ENCODE assay signal across 18 cellular contexts in the genomic region with DNA sequence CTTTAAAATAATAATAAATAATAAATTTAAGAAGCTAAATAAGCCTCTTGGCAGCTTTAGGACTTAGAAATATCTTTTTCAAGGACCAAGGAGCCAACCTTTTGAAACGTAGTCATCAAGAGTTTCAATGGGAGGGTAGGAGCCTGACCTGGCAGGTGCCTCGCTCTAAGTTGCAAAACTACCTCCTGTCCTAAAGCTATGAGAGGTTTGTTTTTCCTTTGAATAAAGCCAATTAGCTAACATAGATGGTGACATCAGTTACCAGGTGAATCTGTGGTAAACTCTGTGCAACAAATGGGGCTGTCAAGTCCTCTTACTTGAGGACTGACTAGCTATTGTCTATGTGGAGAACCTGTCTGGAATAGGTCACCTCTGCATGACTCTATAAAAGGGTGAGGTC. TPM values are rescaled to one million over a fixed set of nuclear protein-coding genes. Genes with fewer than 3 reads are reported as not detected.
DNase-seq lines count a peak whose midpoint lies in the region; FAIRE-seq and TF ChIP-seq lines count a peak whose summit lies in the region.
"Had no signal": no experiment of that assay in that cellular context is flagged by ENCODE, and none has a peak within 500 bp of the region (broad histone marks: within the 10 kb centered on the region; RNA-seq: fewer than 3 reads in every experiment).

No MANE protein-coding gene starts in this region.

- H3K9me3 Mint-ChIP-seq in MCF 10A (ENCODE audit: unreplicated experiment) = no peaks in the 10 kb centered on the region
- no peaks in the 10 kb centered on the region for H3K9me3 Mint-ChIP-seq in T-helper 2 cell treated with Interferon-gamma antibody and Interleukin-4, amounts not matched to agents 5 μg/mL and 100 μg/mL, for 36 hours

- H3K4me3 ChIP-seq in breast epithelium (no peak overlapping the region), esophagus squamous epithelium (no peak overlapping the region)
- H3K4me3 ChIP-seq: SJCRH30 had no signal

- BruUV-seq in MCF 10A (replicated peaks; lab: Mats Ljungman, UMichigan) = no TSS peak

- POLR2A ChIA-PET in MCF 10A (lab: Yijun Ruan, JAX) = interaction anchor here (0.6 to 0.9 kb wide), 3 partner anchors 54 to 1431 kb away, joined by 3 to 7 read pairs (median 4); no protein-coding TSS in a partner anchor

- H3K36me3 Mint-ChIP-seq in MCF 10A (ENCODE audit: insufficient read depth, unreplicated experiment) = peaks cover 7% of the 10 kb centered on the region
- H3K36me3 Mint-ChIP-seq in T-helper 2 cell treated with Interferon-gamma antibody and Interleukin-4, amounts not matched to agents 5 μg/mL and 100 μg/mL, for 36 hours (ENCODE audit: low read depth) = peaks cover 3% of the 10 kb centered on the region
- H3K36me3 Mint-ChIP-seq: CD4-positive, CD25-positive, alpha-beta regulatory T cell had no signal

- peak overlapping the region; percentile 46 for H3K27ac Mint-ChIP-seq in MCF 10A (ENCODE audit: low read depth, unreplicated experiment)
- no peak overlapping the region for H3K27ac Mint-ChIP-seq in T-helper 2 cell treated with Interferon-gamma antibody and Interleukin-4, amounts not matched to agents 5 μg/mL and 100 μg/mL, for 36 hours
- H3K27ac Mint-ChIP-seq: CD4-positive, CD25-positive, alpha-beta regulatory T cell had no signal

- CTCF ChIA-PET in MCF 10A (lab: Yijun Ruan, JAX) = interaction anchor here (0.6 to 0.8 kb wide), 2 partner anchors 146 to 614 kb away, joined by 3 to 4 read pairs; no protein-coding TSS in a partner anchor

- no peaks in the 10 kb centered on the region for H3K27me3 ChIP-seq in breast epithelium
- no peaks in the 10 kb centered on the region for H3K27me3 ChIP-seq in esophagus squamous epithelium
- H3K27me3 ChIP-seq: SJCRH30 had no signal

- TF ChIP-seq POLR2A in breast epithelium (IDR thresholded peaks at IDR 0.05) (no peak), esophagus squamous epithelium (IDR thresholded peaks at IDR 0.05) (no peak), H54 (IDR thresholded peaks at IDR 0.05; ENCODE audit: low read depth, low read length) (no peak)

- WGBS in esophagus squamous epithelium, 2 donors = 52 to 75% methylated on average over 1 to 2 of the region's 2 CpGs

- H3K4me3 Mint-ChIP-seq in MCF 10A (ENCODE audit: unreplicated experiment) = no peak overlapping the region
- no peak overlapping the region for H3K4me3 Mint-ChIP-seq in T-helper 2 cell treated with Interferon-gamma antibody and Interleukin-4, amounts not matched to agents 5 μg/mL and 100 μg/mL, for 36 hours
- H3K4me3 Mint-ChIP-seq: CD4-positive, CD25-positive, alpha-beta regulatory T cell had no signal

- no peaks in the 10 kb centered on the region for H3K4me1 ChIP-seq in breast epithelium
- H3K4me1 ChIP-seq in esophagus squamous epithelium = peaks cover 0 to 60% (median 16%) of the 10 kb centered on the region in 3 donors
- H3K4me1 ChIP-seq: Caco-2, SJCRH30 had no signal

- H3K9me3 ChIP-seq in breast epithelium (no peaks in the 10 kb centered on the region), esophagus squamous epithelium (no peaks in the 10 kb centered on the region)
- H3K9me3 ChIP-seq: Caco-2, SJCRH30 had no signal

- no peaks in the 10 kb centered on the region for H3K27me3 Mint-ChIP-seq in MCF 10A (ENCODE audit: insufficient read depth, unreplicated experiment)
- no peaks in the 10 kb centered on the region for H3K27me3 Mint-ChIP-seq in T-helper 2 cell treated with Interferon-gamma antibody and Interleukin-4, amounts not matched to agents 5 μg/mL and 100 μg/mL, for 36 hours (ENCODE audit: low read depth)
- H3K27me3 Mint-ChIP-seq: CD4-positive, CD25-positive, alpha-beta regulatory T cell had no signal

- no peak for FAIRE-seq in H54 (lab: Jason Lieb, UNC)

- TF ChIP-seq CTCF in MCF 10A (IDR thresholded peaks at IDR 0.05; ENCODE audit: unreplicated experiment) (no peak), breast epithelium (IDR thresholded peaks at IDR 0.05) (no peak), esophagus squamous epithelium (IDR thresholded peaks at IDR 0.05) (no peak)

- H3K27ac ChIP-seq in breast epithelium (no peak overlapping the region), esophagus squamous epithelium (peak overlapping the region in 3 of 4 donors; percentile 62 to 84 (median 74))
- H3K27ac ChIP-seq: KMS-11, RWPE1, SJCRH30 had no signal

- peaks cover 22% of the 10 kb centered on the region for H3K4me1 Mint-ChIP-seq in MCF 10A (ENCODE audit: insufficient read depth, unreplicated experiment)
- H3K4me1 Mint-ChIP-seq in T-helper 2 cell treated with Interferon-gamma antibody and Interleukin-4, amounts not matched to agents 5 μg/mL and 100 μg/mL, for 36 hours (ENCODE audit: low read depth) = peaks cover 10% of the 10 kb centered on the region

- intact Hi-C loops in MCF 10A (cut with micrococcal nuclease) = no loop called here
- intact Hi-C loops in breast epithelium (cut with DNase I; ENCODE audit: low total_unique reads) = no loop called here
- intact Hi-C loops in esophagus squamous epithelium (cut with DNase I) = no loop called here

- H3K36me3 ChIP-seq in breast epithelium (no peaks in the 10 kb centered on the region), esophagus squamous epithelium (no peaks in the 10 kb centered on the region)
- H3K36me3 ChIP-seq: SJCRH30 had no signal

- no peak for DNase-seq in MCF 10A (ENCODE audit: unreplicated experiment)
- DNase-seq in breast epithelium (ENCODE audit: low spot score in 2 of 2) = no peak
- peak; percentile 39 for DNase-seq in NCI-H510A (lab: John Stamatoyannopoulos, UW)
- no peak for DNase-seq in esophagus squamous epithelium (lab: John Stamatoyannopoulos, UW)
- DNase-seq in T-helper 2 cell treated with Interferon-gamma antibody and Interleukin-4, amounts not matched to agents 5 μg/mL and 100 μg/mL, for 36 hours (ENCODE audit: low spot score) = no peak
- DNase-seq in H54 (ENCODE audit: insufficient read length, low spot score) = no peak
- no peak for DNase-seq in activated gamma-delta T cell (lab: John Stamatoyannopoulos, UW)
- DNase-seq: Caco-2; CD4-positive, CD25-positive, alpha-beta regulatory T cell; DMS79; H7; NCI-H1092 treated with DMSO at 0.1 percent for 48 hours; NCI-H1694 treated with DMSO at 0.1 percent for 48 hours; NCI-H524 treated with DMSO at 0.1 percent for 48 hours; SJCRH30 had no signal

RNA-seq across cellular contexts. Expression of a gene that starts 9.7 kb away (rescaled TPM):
- total RNA-seq in MCF 10A (2022) (not detected in 2 replicates), breast epithelium (1 to 10 TPM in 2 of 3 donors, under 1 TPM in 1; 0.98 to 1.4 (median 1.3) TPM), esophagus squamous epithelium (1 to 10 TPM in 1 of 4 donors, under 1 TPM in 3; 0.22 to 1.9 (median 0.95) TPM)
- total RNA-seq: Caco-2, M059J, SJCRH30 had no signal

RNA-seq across cellular contexts. Expression of a gene that starts 52.6 kb away (rescaled TPM):
- total RNA-seq in MCF 10A (2022) = 16.8 and 17.9 TPM in 2 replicates
- 10 to 100 TPM; 13.8 to 18.4 (median 17.9) TPM for total RNA-seq in breast epithelium
- 10 to 100 TPM in 1 of 4 donors, 1 to 10 TPM in 3; 2.0 to 15.1 (median 5.7) TPM for total RNA-seq in esophagus squamous epithelium

RNA-seq across cellular contexts. Expression of a gene that starts 53.3 kb away (rescaled TPM):
- total RNA-seq in MCF 10A (2022) = 90.1 and 121 TPM in 2 replicates
- total RNA-seq in breast epithelium = 100 to 1,000 TPM in 1 of 3 donors, 10 to 100 TPM in 2; 33.3 to 104 (median 80.1) TPM
- total RNA-seq in esophagus squamous epithelium = 100 to 1,000 TPM; 117 to 146 (median 127) TPM

Comparison
In these comparisons a context has a peak if more than half of its experiments do, and no peak if none do; other contexts are left out.
1. H3K27ac ChIP-seq: peak in esophagus squamous epithelium (3 of 4); none in breast epithelium (0 of 2).